24 cellular contexts compared by ENCODE assay signal in genomic region chr14:101708853-101709532, GRCh38. TPM values are rescaled to one million over a fixed set of nuclear protein-coding genes. Genes with fewer than 3 reads are reported as not detected.
DNase-seq lines count a peak whose midpoint lies in the region; ATAC-seq and FAIRE-seq lines count a peak whose summit lies in the region.
"Had no signal": no experiment of that assay in that cellular context is flagged by ENCODE, and none has a peak within 500 bp of the region (broad histone marks: within the 10 kb centered on the region; RNA-seq: fewer than 3 reads in every experiment).

No MANE protein-coding gene starts in this region.

- peaks cover 31 to 38% (median 35%) of the 10 kb centered on the region in 3 donors for H3K27me3 Mint-ChIP-seq in immature natural killer cell (ENCODE audit: low read depth in 3 of 3)
- H3K27me3 Mint-ChIP-seq: activated T-cell treated with anti-CD3 and anti-CD28 coated beads, Interleukin-2, amount 50 U/mL, for 24 hours had no signal

- FAIRE-seq in urothelium cell line (lab: Jason Lieb, UNC), result no peak
- FAIRE-seq: A204.1, D721Med, endometrium had no signal

- DNase-seq in activated CD8-positive, alpha-beta memory T cell treated with anti-CD3 and anti-CD28 coated beads for 24 hours, result peak; percentile 53
- no peak for DNase-seq in activated CD8-positive, alpha-beta memory T cell treated with anti-CD3 and anti-CD28 coated beads, Interleukin-2, amount 50 U/mL, for 4 hours
- DNase-seq in NCI-H524 treated with DMSO at 0.1 percent for 48 hours (lab: John Stamatoyannopoulos, UW) (peak; percentile 64), immature natural killer cell (no peak), sciatic nerve (ENCODE audit: low spot score) (peak; percentile 44), retina (no peak), urothelium cell line (ENCODE audit: low spot score) (no peak)
- DNase-seq: activated CD4-positive, alpha-beta T cell treated with anti-CD3 and anti-CD28 coated beads, Interleukin-2, amount 50 U/mL, for 4 hours; activated T-cell treated with anti-CD3 and anti-CD28 coated beads, Interleukin-2, amount 50 U/mL, for 24 hours; brain microvascular endothelial cell; colonic mucosa; HCEC 1CT; heart left ventricle; left ventricle myocardium inferior; NCI-H1105; NCI-H2107; NCI-H526; SHP77; stimulated activated CD4-positive, alpha-beta T cell treated with anti-CD3 and anti-CD28 coated beads, Interleukin-12 subunit alpha, Interleukin-12 subunit beta, amount 100 ng/mL, for 4 hours had no signal

- ATAC-seq in sciatic nerve (no peak), HG03439 (IDR thresholded peaks at IDR 0.05; ENCODE audit: unreplicated experiment) (no peak)
- ATAC-seq: heart left ventricle had no signal

- H3K9me3 Mint-ChIP-seq in immature natural killer cell, result peaks cover 2 to 12% (median 10%) of the 10 kb centered on the region in 6 donors
- H3K9me3 Mint-ChIP-seq: activated T-cell treated with anti-CD3 and anti-CD28 coated beads, Interleukin-2, amount 50 U/mL, for 24 hours had no signal

- H3K36me3 Mint-ChIP-seq in immature natural killer cell, result peaks cover 0 to 7% (median 0%) of the 10 kb centered on the region in 3 donors

- intact Hi-C loops in sciatic nerve (cut with DNase I), result no loop called here

- H3K4me3 Mint-ChIP-seq in immature natural killer cell, result peak overlapping the region in 2 of 5 donors; percentile 40 to 53
- H3K4me3 Mint-ChIP-seq: activated T-cell treated with anti-CD3 and anti-CD28 coated beads, Interleukin-2, amount 50 U/mL, for 24 hours; B cell had no signal

- H3K27ac Mint-ChIP-seq in immature natural killer cell, result peak overlapping the region; percentile 63 to 97 (median 94)
- H3K27ac Mint-ChIP-seq: B cell had no signal

- peaks cover 64 to 65% of the 10 kb centered on the region in 2 donors for H3K4me1 Mint-ChIP-seq in immature natural killer cell

RNA-seq across cellular contexts. Expression of gene PPP2R5C, which starts 52.5 kb away (rescaled TPM):
- 100 to 1,000 TPM; 214 to 250 (median 236) TPM for polyA plus RNA-seq in immature natural killer cell
- total RNA-seq in sciatic nerve, result 144 TPM

Comparison
In these comparisons a context has a peak if more than half of its experiments do, and no peak if none do; other contexts are left out.
1. DNase-seq: peak in activated CD8-positive, alpha-beta memory T cell treated with anti-CD3 and anti-CD28 coated beads for 24 hours (single experiment), NCI-H524 treated with DMSO at 0.1 percent for 48 hours (single experiment) and sciatic nerve (single experiment); none in activated CD8-positive, alpha-beta memory T cell treated with anti-CD3 and anti-CD28 coated beads, Interleukin-2, amount 50 U/mL, for 4 hours (single experiment), immature natural killer cell (0 of 3), retina (single experiment) and urothelium cell line (single experiment).